In genomic region chr2:162318280-162319222, GRCh38 we compare ENCODE assay signal across 8 cellular contexts. TPM values are rescaled to one million over a fixed set of nuclear protein-coding genes. Genes with fewer than 3 reads are reported as not detected.
DNase-seq lines count a peak whose midpoint lies in the region; ATAC-seq and TF ChIP-seq lines count a peak whose summit lies in the region.

IFIH1 (minus strand) TSS chr2:162318684; CDS start chr2:162318307, 377 bp downstream.

- H3K27me3 ChIP-seq in kidney epithelial cell (ENCODE audit: control insufficient read depth, insufficient read depth, low read length) = no peaks in the 10 kb centered on the region

- H3K4me1 Mint-ChIP-seq in chondrocyte (ENCODE audit: low read depth) = peaks cover 12% of the 10 kb centered on the region

- no peaks in the 10 kb centered on the region for H3K9me3 Mint-ChIP-seq in chondrocyte (ENCODE audit: low read depth)

- in situ Hi-C loops in ACHN (cut with HindIII; ENCODE audit: low pct_ligation_motif_present, low pct_unique_long_range_greater_than_20kb, low sequenced_read_pairs) = no loop called here

- DNase-seq in ACHN = peak; percentile 98
- DNase-seq in NCI-H2227 (lab: John Stamatoyannopoulos, UW; ENCODE audit: unreplicated experiment) = peak; percentile 80
- DNase-seq in activated CD4-positive, alpha-beta T cell treated with anti-CD3 and anti-CD28 coated beads for 24 hours (ENCODE audit: low read depth in 2 of 2) = peak; percentile 46 to 50
- no peak for DNase-seq in chondrocyte (ENCODE audit: low spot score)
- peak; percentile 84 for DNase-seq in kidney epithelial cell (ENCODE audit: low read depth)
- peak; percentile 59 to 69 for DNase-seq in stimulated activated CD4-positive, alpha-beta T cell treated with anti-CD3 and anti-CD28 coated beads, Interleukin-15, amount 100 ng/mL, for 48 hours (ENCODE audit: low read depth in 2 of 2)

- H3K36me3 ChIP-seq in kidney epithelial cell (ENCODE audit: control insufficient read depth, insufficient read depth, low read length) = no peaks in the 10 kb centered on the region

- TF ChIP-seq CTCF in chondrocyte (IDR thresholded peaks at IDR 0.05) = peak; percentile 72
- peak; percentile 58 for TF ChIP-seq CTCF in kidney epithelial cell (IDR thresholded peaks at IDR 0.05; ENCODE audit: insufficient read depth, low read length, poor library complexity, severe bottlenecking)

- H3K36me3 Mint-ChIP-seq in chondrocyte (ENCODE audit: low read depth) = no peaks in the 10 kb centered on the region

- H3K4me3 Mint-ChIP-seq in chondrocyte (ENCODE audit: unreplicated experiment) = peak within 1 kb of the TSS; percentile 80

- peaks cover 2% of the 10 kb centered on the region for H3K27me3 Mint-ChIP-seq in chondrocyte (ENCODE audit: low read depth)

- TF ChIP-seq POLR2A in GM18526 (IDR thresholded peaks at IDR 0.05; ENCODE audit: extremely low read depth, insufficient read length) = peak; percentile 59

- H3K27ac Mint-ChIP-seq in chondrocyte (ENCODE audit: unreplicated experiment) = peak within 1 kb of the TSS; percentile 91

- ATAC-seq in HG03064 (IDR thresholded peaks at IDR 0.05; ENCODE audit: low read depth, unreplicated experiment) = peak; percentile 79

- H3K4me3 ChIP-seq in kidney epithelial cell (ENCODE audit: low read depth, low read length) = peak within 1 kb of the TSS; percentile 70

RNA-seq across cellular contexts. Expression of gene IFIH1, which starts in this region (rescaled TPM):
- 1.8 to 4.2 TPM (median 2.1 TPM) in 3 replicates for total RNA-seq in chondrocyte
- 25.8 and 27.1 TPM in 2 replicates for total RNA-seq in kidney epithelial cell
